Comparison of ENCODE assay signal across 37 cellular contexts in genomic region chr17:10821770-10822169, GRCh38. TPM values are rescaled to one million over a fixed set of nuclear protein-coding genes. Genes with fewer than 3 reads are reported as not detected.
"Had no signal": no experiment of that assay in that cellular context is flagged by ENCODE, and none has a peak within 500 bp of the region (broad histone marks: within the 10 kb centered on the region; RNA-seq: fewer than 3 reads in every experiment).

No MANE protein-coding gene starts in this region.

- H3K36me3 ChIP-seq: MG63 had no signal

- H3K27ac ChIP-seq: KMS-11 had no signal

- DNase-seq: Karpas-422, Kasumi-1, MG63, MM.1S, MV-4-11, NCI-H1048, NCI-H1092, NCI-H1092 treated with DMSO at 0.1 percent for 48 hours, NCI-H1105, NCI-H1105 treated with DMSO at 0.1 percent for 48 hours, NCI-H1417, NCI-H1417 treated with DMSO at 0.1 percent for 48 hours, NCI-H1436, NCI-H1436 treated with DMSO at 0.1 percent for 48 hours, NCI-H146, NCI-H1694, NCI-H1694 treated with DMSO at 0.1 percent for 48 hours, NCI-H187, NCI-H187 treated with DMSO at 0.1 percent for 48 hours, NCI-H1930, NCI-H2029, NCI-H2029 treated with DMSO at 0.1 percent for 48 hours, NCI-H2081, NCI-H2081 treated with DMSO at 0.1 percent for 48 hours, NCI-H2107, NCI-H2171, NCI-H2227 treated with DMSO at 0.1 percent for 48 hours, NCI-H226, NCI-H345, NCI-H446, NCI-H446 treated with DMSO at 0.1 percent for 48 hours, NCI-H510A had no signal

- H3K4me3 ChIP-seq: MG63 had no signal

- H3K9me3 ChIP-seq: MG63 had no signal

- H3K27me3 ChIP-seq: MG63 had no signal

RNA-seq across cellular contexts. Expression of gene PIRT, which starts 16.1 kb away (rescaled TPM):
- total RNA-seq: LHCN-M2, M059J, MCF 10A, NCI-H460 had no signal

RNA-seq across cellular contexts. Expression of gene TMEM238L, which starts 17.9 kb away (rescaled TPM):
- total RNA-seq: LHCN-M2, M059J, MCF 10A, NCI-H460 had no signal
